In genomic region chr12:111190741-111191526, GRCh38 we compare ENCODE assay signal across 1 cellular context.
TF ChIP-seq lines count a peak whose summit lies in the region.

No MANE protein-coding gene starts in this region.

TF ChIP-seq in HEK293, 187 proteins besides CTCF, POLR2A, EP300 and RAD21 (continued from another document):
- no peak for TF ChIP-seq BCL6B (tag by site-specific recombination; IDR thresholded peaks at IDR 0.05)
- TF ChIP-seq ZNF416 (tag by site-specific recombination; IDR thresholded peaks at IDR 0.05) = no peak
- 0 out of 2 replicates have a peak, but pooled peaks have one; percentile 24 for TF ChIP-seq ZFP37 (tag by site-specific recombination; IDR thresholded peaks at IDR 0.05)
- TF ChIP-seq ZNF223 (tag by site-specific recombination; IDR thresholded peaks at IDR 0.05) = peak; percentile 68; the same call in 1 of the 2 replicates
- peak; percentile 68; the same call in 1 of the 2 replicates for TF ChIP-seq ZNF791 (tag by site-specific recombination; IDR thresholded peaks at IDR 0.05)
- no peak for TF ChIP-seq IKZF3 (tag by site-specific recombination; IDR thresholded peaks at IDR 0.05)
- no peak for TF ChIP-seq ZNF701 (tag by site-specific recombination; IDR thresholded peaks at IDR 0.05)
- no peak for TF ChIP-seq ZBTB20 (tag by site-specific recombination; IDR thresholded peaks at IDR 0.05)
- TF ChIP-seq PRDM10 (tag by site-specific recombination; IDR thresholded peaks at IDR 0.05) = no peak
- TF ChIP-seq ZBTB21 (tag by site-specific recombination; IDR thresholded peaks at IDR 0.05) = peak; percentile 28; the same call in 1 of the 2 replicates
- TF ChIP-seq KLF8 (tag by site-specific recombination; IDR thresholded peaks at IDR 0.05) = no peak
- no peak for TF ChIP-seq SP2 (tag by site-specific recombination; IDR thresholded peaks at IDR 0.05)
- TF ChIP-seq ZNF239 (tag by site-specific recombination; IDR thresholded peaks at IDR 0.05) = no peak
- TF ChIP-seq ZNF266 (tag by site-specific recombination; IDR thresholded peaks at IDR 0.05; ENCODE audit: low read depth) = peak; percentile 90
- TF ChIP-seq ZNF423 (tag by site-specific recombination; IDR thresholded peaks at IDR 0.05) = no peak
- no peak for TF ChIP-seq ZSCAN18 (tag by site-specific recombination; IDR thresholded peaks at IDR 0.05)
- 0 out of 2 replicates have a peak, but pooled peaks have one; percentile 25 for TF ChIP-seq ZBTB1 (tag by site-specific recombination; IDR thresholded peaks at IDR 0.05)
- no peak for TF ChIP-seq ZNF280C (tag by site-specific recombination; IDR thresholded peaks at IDR 0.05)
- 0 out of 2 replicates have a peak, but pooled peaks have one; percentile 21 for TF ChIP-seq ZNF121 (tag by site-specific recombination; IDR thresholded peaks at IDR 0.05)
- no peak for TF ChIP-seq KLF10 (tag by site-specific recombination; IDR thresholded peaks at IDR 0.05)
- TF ChIP-seq HOXA7 (CRISPR knock-in tag; IDR thresholded peaks at IDR 0.05; ENCODE audit: borderline replicate concordance) = no peak
- peak; percentile 91; the same call in 1 of the 2 replicates for TF ChIP-seq ZNF202 (tag by site-specific recombination; IDR thresholded peaks at IDR 0.05; ENCODE audit: borderline replicate concordance)
- peak; percentile 96 for TF ChIP-seq ZNF394 (tag by site-specific recombination; IDR thresholded peaks at IDR 0.05; ENCODE audit: borderline replicate concordance)
